9 cellular contexts compared by ENCODE assay signal in the genomic region with DNA sequence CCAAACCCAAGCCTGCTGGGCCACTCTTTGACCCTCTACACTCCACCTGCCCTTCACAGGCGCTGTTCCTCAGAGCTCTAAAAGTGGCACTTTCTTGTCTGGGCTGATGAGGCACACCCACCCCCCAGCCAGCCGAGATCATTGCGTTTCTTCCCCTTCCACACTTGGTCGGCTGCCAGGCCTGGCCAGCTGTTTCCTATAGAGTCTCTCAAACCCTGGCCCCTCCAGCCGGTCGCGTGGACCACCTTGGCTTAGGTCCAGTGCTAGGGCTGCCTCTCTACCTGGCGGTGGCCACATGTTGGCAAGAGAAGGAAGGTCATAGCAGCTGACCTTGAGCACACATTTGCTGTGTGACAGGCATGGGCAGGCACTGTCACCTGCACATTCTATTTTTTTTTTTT.
DNase-seq lines count a peak whose midpoint lies in the region; ATAC-seq and TF ChIP-seq lines count a peak whose summit lies in the region.
"Had no signal": no experiment of that assay in that cellular context is flagged by ENCODE, and none has a peak within 500 bp of the region (broad histone marks: within the 10 kb centered on the region; RNA-seq: fewer than 3 reads in every experiment).

No MANE protein-coding gene starts in this region.

- no peaks in the 10 kb centered on the region for H4K20me1 ChIP-seq in mammary epithelial cell (ENCODE audit: insufficient read depth, low read length)

- no peaks in the 10 kb centered on the region for H3K4me1 Mint-ChIP-seq in MCF 10A (ENCODE audit: insufficient read depth, unreplicated experiment)
- H3K4me1 Mint-ChIP-seq in central memory CD8-positive, alpha-beta T cell = peaks cover 36% of the 10 kb centered on the region
- peaks cover 29% of the 10 kb centered on the region for H3K4me1 Mint-ChIP-seq in memory B cell

- no peak overlapping the region for H3K27ac ChIP-seq in mammary epithelial cell (ENCODE audit: insufficient read depth, low read depth, low read length)

- H3K27me3 Mint-ChIP-seq in MCF 10A (ENCODE audit: insufficient read depth, unreplicated experiment) = no peaks in the 10 kb centered on the region
- H3K27me3 Mint-ChIP-seq in central memory CD8-positive, alpha-beta T cell = no peaks in the 10 kb centered on the region
- H3K27me3 Mint-ChIP-seq in memory B cell = no peaks in the 10 kb centered on the region

- no peak overlapping the region for H2AFZ ChIP-seq in mammary epithelial cell (ENCODE audit: low read depth, low read length)

- H3K9me3 Mint-ChIP-seq in MCF 10A (ENCODE audit: unreplicated experiment) = no peaks in the 10 kb centered on the region
- no peaks in the 10 kb centered on the region for H3K9me3 Mint-ChIP-seq in central memory CD8-positive, alpha-beta T cell
- no peaks in the 10 kb centered on the region for H3K9me3 Mint-ChIP-seq in memory B cell
- H3K9me3 Mint-ChIP-seq: CD8-positive, alpha-beta memory T cell had no signal

- H3K9ac ChIP-seq in mammary epithelial cell (ENCODE audit: insufficient read depth, low read length) = no peak overlapping the region

- no peaks in the 10 kb centered on the region for H3K27me3 ChIP-seq in mammary epithelial cell (ENCODE audit: insufficient read depth, low read length)

- no peak for DNase-seq in MCF 10A (ENCODE audit: unreplicated experiment)
- no peak for DNase-seq in mammary epithelial cell
- DNase-seq in central memory CD8-positive, alpha-beta T cell (ENCODE audit: low spot score in 2 of 2) = no peak
- DNase-seq in memory B cell (ENCODE audit: low spot score in 2 of 2) = no peak
- DNase-seq in ureter (ENCODE audit: low spot score) = peak; percentile 56
- no peak for DNase-seq in germinal center (ENCODE audit: low spot score)
- DNase-seq in mesenteric fat pad (ENCODE audit: low spot score) = no peak
- DNase-seq: CD8-positive, alpha-beta memory T cell had no signal

- in situ Hi-C loops in mammary epithelial cell (cut with MboI; ENCODE audit: low sequenced_read_pairs in 2 of 2) = no loop called here

- peaks cover 22% of the 10 kb centered on the region for H3K79me2 ChIP-seq in mammary epithelial cell (ENCODE audit: insufficient read depth, low read length)

- no peak overlapping the region for H3K4me2 ChIP-seq in mammary epithelial cell (ENCODE audit: insufficient read depth, low read depth, low read length)

- H3K36me3 Mint-ChIP-seq in MCF 10A (ENCODE audit: insufficient read depth, unreplicated experiment) = peaks cover 57% of the 10 kb centered on the region
- peaks cover 25% of the 10 kb centered on the region for H3K36me3 Mint-ChIP-seq in central memory CD8-positive, alpha-beta T cell (ENCODE audit: insufficient read depth)
- peaks cover 11% of the 10 kb centered on the region for H3K36me3 Mint-ChIP-seq in memory B cell

- dilution Hi-C loops in mammary epithelial cell (cut with HindIII; ENCODE audit: low sequenced_read_pairs) = loop anchor here (5.0 kb wide), 1 partner anchor 51 kb away; no protein-coding TSS in a partner anchor

- H3K9me3 ChIP-seq in mammary epithelial cell (replicated peaks; ENCODE audit: insufficient read depth, low read length) = no peaks in the 10 kb centered on the region

- intact Hi-C loops in MCF 10A (cut with micrococcal nuclease) (no loop called here), mammary epithelial cell (cut with micrococcal nuclease) (no loop called here)

- H3K4me1 ChIP-seq in mammary epithelial cell (ENCODE audit: insufficient read depth, low read length) = no peaks in the 10 kb centered on the region

- BruUV-seq in MCF 10A (replicated peaks; lab: Mats Ljungman, UMichigan) (no TSS peak), mammary epithelial cell (replicated peaks; lab: Mats Ljungman, UMichigan) (no TSS peak)

- peaks cover 7% of the 10 kb centered on the region for H3K36me3 ChIP-seq in mammary epithelial cell (ENCODE audit: insufficient read depth, low read length)

- WGBS in mammary epithelial cell (ENCODE audit: low coverage, missing lambda C conversion rate) = 94% methylated on average over 7 of the region's 8 CpGs

- CTCF ChIA-PET in MCF 10A (lab: Yijun Ruan, JAX) (interaction anchor here (0.6 to 0.9 kb wide), 3 partner anchors 11 to 217 kb away, joined by 3 read pairs; no protein-coding TSS in a partner anchor), mammary epithelial cell (lab: Charles Lee; ENCODE audit: low non-redundant PET) (no interaction called here)

- ATAC-seq in central memory CD8-positive, alpha-beta T cell (replicated peaks; ENCODE audit: extremely low read depth, poor library complexity, severe bottlenecking) = no peak
- no peak for ATAC-seq in memory B cell (ENCODE audit: low read depth)
- ATAC-seq in GM18867 (IDR thresholded peaks at IDR 0.05; ENCODE audit: unreplicated experiment) = no peak

- peak overlapping the region; percentile 74 for H3K27ac Mint-ChIP-seq in MCF 10A (ENCODE audit: low read depth, unreplicated experiment)
- peak overlapping the region; percentile 64 for H3K27ac Mint-ChIP-seq in central memory CD8-positive, alpha-beta T cell (ENCODE audit: low read depth)
- peak overlapping the region; percentile 75 for H3K27ac Mint-ChIP-seq in memory B cell

- TF ChIP-seq CTCF in MCF 10A (IDR thresholded peaks at IDR 0.05; ENCODE audit: unreplicated experiment) (no peak), mammary epithelial cell (conservative IDR thresholded peaks at IDR 0.05 in 1 of 2, IDR thresholded peaks at IDR 0.05 in 1 of 2; ENCODE audit: extremely low read depth in 1 of 2, insufficient read depth in 1 of 2, low read depth in 1 of 2, low read length in 2 of 2) (no peak)

- H3K4me3 ChIP-seq in mammary epithelial cell (replicated peaks in 1 of 3; ENCODE audit: insufficient read depth in 1 of 3, low read depth in 2 of 3, low read length in 3 of 3) = no peak overlapping the region

- POLR2A ChIA-PET in MCF 10A (lab: Yijun Ruan, JAX) = no interaction called here

- H3K4me3 Mint-ChIP-seq in MCF 10A (ENCODE audit: unreplicated experiment) (no peak overlapping the region), memory B cell (no peak overlapping the region)
- H3K4me3 Mint-ChIP-seq in central memory CD8-positive, alpha-beta T cell = peak overlapping the region; percentile 25
